ENCODE assay signal across 6 cellular contexts in genomic region chr9:128703616-128704355, GRCh38. TPM values are rescaled to one million over a fixed set of nuclear protein-coding genes. Genes with fewer than 3 reads are reported as not detected.
A peak's percentile ranks its signal among the peaks of the same experiment; 100 is the strongest.
DNase-seq lines count a peak whose midpoint lies in the region; ATAC-seq and TF ChIP-seq lines count a peak whose summit lies in the region.

No MANE protein-coding gene starts in this region.

- peaks cover 27% of the 10 kb centered on the region for H3F3A ChIP-seq in neural progenitor cell (ENCODE audit: low read depth)

- H3K79me2 ChIP-seq in neural progenitor cell (ENCODE audit: low read depth), result no peaks in the 10 kb centered on the region

- peaks cover 3% of the 10 kb centered on the region for H3K4me1 ChIP-seq in HAP-1
- no peaks in the 10 kb centered on the region for H3K4me1 ChIP-seq in neural progenitor cell

- H3K36me3 Mint-ChIP-seq in neural progenitor cell, result no peaks in the 10 kb centered on the region

- H3K27ac Mint-ChIP-seq in neural progenitor cell, result no peak overlapping the region

- H3K9ac ChIP-seq in neural progenitor cell, result no peak overlapping the region

- in situ Hi-C loops in HAP-1 (cut with MboI; ENCODE audit: low sequenced_read_pairs), result no loop called here

- no peak for DNase-seq in HAP-1 (ENCODE audit: low spot score in 2 of 2)
- peak in 1 of 61 donors; percentile 12 for DNase-seq in caudate nucleus (lab: John Stamatoyannopoulos, UW)
- no peak for DNase-seq in neural progenitor cell (ENCODE audit: low spot score)
- no peak for DNase-seq in putamen (ENCODE audit: low spot score)

- peaks cover 4% of the 10 kb centered on the region for H4K20me1 ChIP-seq in neural progenitor cell (ENCODE audit: low read depth)

- H3K27me3 ChIP-seq in HAP-1 (ENCODE audit: low read depth), result no peaks in the 10 kb centered on the region
- H3K27me3 ChIP-seq in neural progenitor cell, result peaks cover 8% of the 10 kb centered on the region

- ATAC-seq in HG03025 (IDR thresholded peaks at IDR 0.05; ENCODE audit: low FRiP score, unreplicated experiment) (no peak), HG02885 (IDR thresholded peaks at IDR 0.05; ENCODE audit: poor library complexity, unreplicated experiment) (no peak)

- peaks cover 4% of the 10 kb centered on the region for H3K27me3 Mint-ChIP-seq in neural progenitor cell (ENCODE audit: insufficient read depth, low read depth)

- TF ChIP-seq CTCF in neural progenitor cell (IDR thresholded peaks at IDR 0.05), result no peak

- H3K27ac ChIP-seq in caudate nucleus (ENCODE audit: low read depth, low read length) (peak overlapping the region; percentile 62), neural progenitor cell (no peak overlapping the region)

- H3K4me3 Mint-ChIP-seq in neural progenitor cell, result peak overlapping the region; percentile 91

- H2AFZ ChIP-seq in neural progenitor cell (replicated peaks), result no peak overlapping the region

- peak overlapping the region; percentile 80 for H3K4me2 ChIP-seq in neural progenitor cell

- H3K9me3 ChIP-seq in HAP-1 (no peaks in the 10 kb centered on the region), neural progenitor cell (ENCODE audit: low read depth) (no peaks in the 10 kb centered on the region)

- H3K4me3 ChIP-seq in HAP-1, result peak overlapping the region; percentile 87
- peak overlapping the region; percentile 84 for H3K4me3 ChIP-seq in neural progenitor cell

- no peaks in the 10 kb centered on the region for H3K9me3 Mint-ChIP-seq in neural progenitor cell

- H3K36me3 ChIP-seq in HAP-1 (replicated peaks) (peaks cover 29% of the 10 kb centered on the region), neural progenitor cell (no peaks in the 10 kb centered on the region)

- peaks cover 15% of the 10 kb centered on the region for H3K4me1 Mint-ChIP-seq in neural progenitor cell

RNA-seq across cellular contexts. Expression of gene PKN3, which starts 1.5 kb away (rescaled TPM):
- total RNA-seq in neural progenitor cell (ENCODE audit: low replicate concordance), result 4.4 and 16.1 TPM in 2 replicates

RNA-seq across cellular contexts. Expression of gene SET, which starts 14.8 kb away (rescaled TPM):
- total RNA-seq in neural progenitor cell (ENCODE audit: low replicate concordance), result 930 and 1,683 TPM in 2 replicates

RNA-seq across cellular contexts. Expression of gene ZDHHC12, which starts 20.1 kb away (rescaled TPM):
- 16.8 and 53.9 TPM in 2 replicates for total RNA-seq in neural progenitor cell (ENCODE audit: low replicate concordance)

RNA-seq across cellular contexts. Expression of gene DYNC2I2, which starts 47.1 kb away (rescaled TPM):
- 45.9 and 141 TPM in 2 replicates for total RNA-seq in neural progenitor cell (ENCODE audit: low replicate concordance)
